8 cellular contexts compared by ENCODE assay signal in genomic region chr12:113184098-113184899, GRCh38. TPM values are rescaled to one million over a fixed set of nuclear protein-coding genes. Genes with fewer than 3 reads are reported as not detected.
A peak's percentile ranks its signal among the peaks of the same experiment; 100 is the strongest.
DNase-seq lines count a peak whose midpoint lies in the region; ATAC-seq and TF ChIP-seq lines count a peak whose summit lies in the region.

No MANE protein-coding gene starts in this region.

- H3K9ac ChIP-seq in H9 (ENCODE audit: extremely low read depth, insufficient read length, low read length) (no peak overlapping the region), muscle layer of colon (ENCODE audit: low read length) (peak overlapping the region; percentile 82)

- no peak for DNase-seq in H9
- peak; percentile 65 for DNase-seq in NCI-H1048 (lab: John Stamatoyannopoulos, UW)
- peak in 1 of 10 donors; percentile 38 for DNase-seq in dorsolateral prefrontal cortex
- no peak for DNase-seq in NCI-H526 (lab: John Stamatoyannopoulos, UW)
- DNase-seq in MV-4-11 (lab: John Stamatoyannopoulos, UW) = no peak
- DNase-seq in stimulated activated CD4-positive, alpha-beta T cell treated with anti-CD3 and anti-CD28 coated beads, Interleukin-15, amount 100 ng/mL, for 24 hours = no peak

- H3K23ac ChIP-seq in H9 (ENCODE audit: insufficient read length, low read depth, low read length) = no peak overlapping the region

- peaks cover 8% of the 10 kb centered on the region for H3K23me2 ChIP-seq in H9 (ENCODE audit: insufficient read length, low read depth, low read length, poor library complexity, severe bottlenecking)

- no peak overlapping the region for H2BK120ac ChIP-seq in H9 (ENCODE audit: low read depth, low read length, poor library complexity, severe bottlenecking)

- H2AFZ ChIP-seq in H9 (ENCODE audit: low read length) = no peak overlapping the region

- peaks cover 35 to 49% (median 41%) of the 10 kb centered on the region in 3 experiments for H3K36me3 Mint-ChIP-seq in H9 (ENCODE audit: insufficient read depth in 1 of 3, low read depth in 3 of 3)

- H3K4me1 ChIP-seq in H9 (ENCODE audit: insufficient read depth, low read length) (no peaks in the 10 kb centered on the region), muscle layer of colon (ENCODE audit: insufficient read depth, low read length) (peaks cover 26% of the 10 kb centered on the region)

- H4K8ac ChIP-seq in H9 (replicated peaks; ENCODE audit: insufficient read length, low read depth, low read length) = no peak overlapping the region

- H3T11ph ChIP-seq in H9 (ENCODE audit: low read length) = no peak overlapping the region

- no peaks in the 10 kb centered on the region for H3K27me3 ChIP-seq in H9 (ENCODE audit: insufficient read depth, low read length)
- H3K27me3 ChIP-seq in dorsolateral prefrontal cortex = no peaks in the 10 kb centered on the region
- no peaks in the 10 kb centered on the region for H3K27me3 ChIP-seq in muscle layer of colon (ENCODE audit: control insufficient read depth in 1 of 2, insufficient read depth in 2 of 2, low read length in 2 of 2)

- peak overlapping the region; percentile 94 for H3K4me2 ChIP-seq in H9 (ENCODE audit: insufficient read depth, insufficient read length, low read length)

- H3K4me3 Mint-ChIP-seq in H9 = peak overlapping the region; percentile 89 to 92

- H2BK15ac ChIP-seq in H9 (ENCODE audit: low read depth, low read length) = no peak overlapping the region

- no peaks in the 10 kb centered on the region for H3K9me3 Mint-ChIP-seq in H9

- no peak for TF ChIP-seq CTCF in H9 (conservative IDR thresholded peaks at IDR 0.05)
- TF ChIP-seq CTCF in dorsolateral prefrontal cortex (IDR thresholded peaks at IDR 0.05 in 54 of 56, conservative IDR thresholded peaks at IDR 0.05 in 2 of 56; ENCODE audit: low read depth in 1 of 56, partially characterized antibody in 56 of 56) = no peak

- H3K56ac ChIP-seq in H9 (ENCODE audit: insufficient read length, low read depth, low read length) = no peak overlapping the region

- intact Hi-C loops in dorsolateral prefrontal cortex (cut with DNase I) = no loop called here

- peaks cover 16% of the 10 kb centered on the region for H3K36me3 ChIP-seq in muscle layer of colon (ENCODE audit: insufficient read depth, low read length)

- no peak overlapping the region for H2BK5ac ChIP-seq in H9 (ENCODE audit: insufficient read length, low read length)

- no peak overlapping the region for H2BK20ac ChIP-seq in H9 (ENCODE audit: low read depth, low read length, poor library complexity, severe bottlenecking)

- no CpG with 5 or more reads among the region's 26 CpGs for WGBS in H9 (ENCODE audit: extremely low coverage, insufficient read length, low lambda C conversion rate)

- H4K91ac ChIP-seq in H9 (ENCODE audit: insufficient read length, low read depth, low read length) = no peak overlapping the region

- H3K27me3 Mint-ChIP-seq in H9 (ENCODE audit: low read depth) = no peaks in the 10 kb centered on the region

- no peak overlapping the region for H2AK5ac ChIP-seq in H9 (ENCODE audit: insufficient read length, low read length)

- no peaks in the 10 kb centered on the region for H4K20me1 ChIP-seq in H9 (ENCODE audit: control insufficient read depth, insufficient read depth, insufficient read length)

- peaks cover 17% of the 10 kb centered on the region for H3K79me1 ChIP-seq in H9 (ENCODE audit: insufficient read depth, low read depth, low read length, poor library complexity, severe bottlenecking)

- H2BK12ac ChIP-seq in H9 (ENCODE audit: insufficient read length, low read depth, low read length) = no peak overlapping the region

- H3K18ac ChIP-seq in H9 (ENCODE audit: insufficient read length, low read depth, low read length) = no peak overlapping the region

- no peak overlapping the region for H4K5ac ChIP-seq in H9 (ENCODE audit: insufficient read length, low read depth, low read length)

- peaks cover 16% of the 10 kb centered on the region; the same call in 1 of the 2 replicates for H3K79me2 ChIP-seq in H9 (ENCODE audit: insufficient read depth, low read length)

- H3K27ac ChIP-seq in H9 (ENCODE audit: insufficient read length, low read depth, low read length) (no peak overlapping the region), dorsolateral prefrontal cortex (peak overlapping the region in 23 of 59 donors; percentile 84 to 99 (median 96)), muscle layer of colon (ENCODE audit: low read depth, low read length) (peak overlapping the region; percentile 96)

- ATAC-seq in GM18517 (IDR thresholded peaks at IDR 0.05; ENCODE audit: unreplicated experiment) = peak; percentile 56

- H3K4ac ChIP-seq in H9 (ENCODE audit: low read depth, low read length) = no peak overlapping the region

- H3K4me1 Mint-ChIP-seq in H9 = peaks cover 8 to 12% of the 10 kb centered on the region in 2 experiments

- H3K9me3 ChIP-seq in H9 (ENCODE audit: control insufficient read depth, low read depth, low read length) (no peaks in the 10 kb centered on the region), muscle layer of colon (ENCODE audit: low read length) (no peaks in the 10 kb centered on the region)

- no peak overlapping the region for H3K14ac ChIP-seq in H9 (ENCODE audit: insufficient read depth, low read length)

- peak overlapping the region; percentile 68 to 100 (median 94) for H3K4me3 ChIP-seq in dorsolateral prefrontal cortex
- peak overlapping the region; percentile 76 to 85 for H3K4me3 ChIP-seq in muscle layer of colon (ENCODE audit: low read depth in 1 of 2, low read length in 2 of 2)

- H3K27ac Mint-ChIP-seq in H9 = peak overlapping the region in 1 of 3 experiments; percentile 75; a peak in 2 of 7 replicates

RNA-seq across cellular contexts. Expression of gene DDX54, which starts 1.0 kb away (rescaled TPM):
- 83.0 TPM in 2 replicates for total RNA-seq in H9 (2021)
- 10 to 100 TPM; 20.8 to 54.8 (median 35.0) TPM for total RNA-seq in dorsolateral prefrontal cortex

RNA-seq across cellular contexts. Expression of gene RITA1, which starts 1.2 kb away (rescaled TPM):
- total RNA-seq in H9 (2021) = 26.0 and 26.1 TPM in 2 replicates
- 10 to 100 TPM; 12.4 to 35.1 (median 24.5) TPM for total RNA-seq in dorsolateral prefrontal cortex

RNA-seq across cellular contexts. Expression of gene CFAP73, which starts 34.8 kb away (rescaled TPM):
- total RNA-seq in H9 (2021) = not detected in 2 replicates
- 1 to 10 TPM in 28 of 120 experiments, under 1 TPM in 66, not detected in 26; 0.31 to 3.5 (median 0.80) TPM for total RNA-seq in dorsolateral prefrontal cortex

RNA-seq across cellular contexts. Expression of gene TPCN1, which starts 37.0 kb away (rescaled TPM):
- total RNA-seq in H9 (2021) (13.5 and 16.1 TPM in 2 replicates), dorsolateral prefrontal cortex (100 to 1,000 TPM in 13 of 120 experiments, 10 to 100 TPM in 107; 45.9 to 150 (median 76.0) TPM)

RNA-seq across cellular contexts. Expression of gene RASAL1, which starts 48.7 kb away (rescaled TPM):
- total RNA-seq in H9 (2021) (2.3 and 2.7 TPM in 2 replicates), dorsolateral prefrontal cortex (10 to 100 TPM; 17.0 to 95.6 (median 38.8) TPM)
